In the genomic region with DNA sequence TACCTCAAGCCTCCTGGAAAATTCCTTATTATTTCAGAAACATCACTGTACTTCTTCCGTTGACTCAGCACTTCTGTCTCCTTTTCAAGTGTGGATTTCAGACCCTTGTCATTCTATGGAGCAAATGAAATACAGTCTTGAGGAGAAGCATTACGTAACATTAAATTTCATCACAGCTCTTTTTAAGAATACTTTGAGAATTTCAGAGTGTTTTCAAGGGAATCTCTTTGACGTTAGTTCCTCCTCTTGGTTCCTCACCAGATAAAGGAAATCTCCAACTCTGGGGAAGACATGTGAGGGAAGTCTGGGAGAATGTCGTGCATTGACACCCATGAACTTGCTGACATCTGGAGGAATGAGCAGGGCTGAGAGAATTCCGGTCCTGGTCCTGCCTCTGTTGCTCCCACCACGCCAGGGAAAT, we compare ENCODE assay signal across 18 cellular contexts. TPM values are rescaled to one million over a fixed set of nuclear protein-coding genes. Genes with fewer than 3 reads are reported as not detected.
DNase-seq lines count a peak whose midpoint lies in the region; ATAC-seq and TF ChIP-seq lines count a peak whose summit lies in the region.
"Had no signal": no experiment of that assay in that cellular context is flagged by ENCODE, and none has a peak within 500 bp of the region (broad histone marks: within the 10 kb centered on the region; RNA-seq: fewer than 3 reads in every experiment).

No MANE protein-coding gene starts in this region.

- intact Hi-C loops in heart right ventricle (cut with DNase I), result no loop called here

- DNase-seq in Kasumi-1 (lab: John Stamatoyannopoulos, UW), result peak; percentile 33
- peak; percentile 82 for DNase-seq in SKM-1 treated with dmso at 0.1 percent for 144 hours (lab: John Stamatoyannopoulos, UW; ENCODE audit: unreplicated experiment)
- DNase-seq in heart right ventricle, result peak in 1 of 2 donors; percentile 13
- DNase-seq in skeletal muscle cell (ENCODE audit: low read depth), result peak; percentile 52
- DNase-seq in C1 segment of cervical spinal cord (lab: John Stamatoyannopoulos, UW), result no peak
- no peak for DNase-seq in NCI-H1105 (lab: John Stamatoyannopoulos, UW)
- DNase-seq: activated CD4-positive, alpha-beta T cell treated with anti-CD3 and anti-CD28 coated beads for 1 hour; activated CD8-positive, alpha-beta memory T cell treated with anti-CD3 and anti-CD28 coated beads, Interleukin-2, amount 50 U/mL, for 4 hours; activated naive CD4-positive, alpha-beta T cell; CD4-positive, alpha-beta T cell; dorsolateral prefrontal cortex; naive thymus-derived CD4-positive, alpha-beta T cell; NCI-H2081; NCI-H526 treated with DMSO at 0.1 percent for 48 hours; retina; RPMI8226; T-helper 2 cell had no signal

- H3K27me3 ChIP-seq in heart right ventricle, result no peaks in the 10 kb centered on the region
- H3K27me3 ChIP-seq: dorsolateral prefrontal cortex had no signal

- ATAC-seq in heart right ventricle, result peak in 6 of 8 donors; percentile 31 to 69 (median 55)
- ATAC-seq in HG02852 (IDR thresholded peaks at IDR 0.05; ENCODE audit: unreplicated experiment), result no peak
- ATAC-seq: naive thymus-derived CD4-positive, alpha-beta T cell had no signal

- H3K4me3 ChIP-seq in heart right ventricle (no peak overlapping the region), skeletal muscle cell (ENCODE audit: low read depth, low read length) (no peak overlapping the region)
- H3K4me3 ChIP-seq: dorsolateral prefrontal cortex had no signal

- no peak overlapping the region for H3K27ac ChIP-seq in heart right ventricle
- H3K27ac ChIP-seq: dorsolateral prefrontal cortex had no signal

- no peaks in the 10 kb centered on the region for H3K36me3 ChIP-seq in heart right ventricle

- H3K4me1 ChIP-seq in heart right ventricle, result peaks cover 0 to 29% (median 5%) of the 10 kb centered on the region in 9 donors

- H3K9me3 ChIP-seq in heart right ventricle, result peaks cover 0 to 3% (median 0%) of the 10 kb centered on the region in 11 donors

- 57 to 69% methylated on average over 6 of the region's 6 CpGs for WGBS in heart right ventricle, 2 donors

- no peak for TF ChIP-seq CTCF in heart right ventricle (IDR thresholded peaks at IDR 0.05)

RNA-seq across cellular contexts. Expression of a gene that starts 32.3 kb away (rescaled TPM):
- total RNA-seq in heart right ventricle, result 1 to 10 TPM; 1.6 to 4.1 (median 2.2) TPM
- 1 to 10 TPM; 2.6 to 3.3 TPM for polyA plus RNA-seq in heart right ventricle
- polyA plus RNA-seq: naive thymus-derived CD4-positive, alpha-beta T cell had no signal

Comparison
In these comparisons a context has a peak if more than half of its experiments do, and no peak if none do; other contexts are left out.
1. DNase-seq: peak in Kasumi-1 (2 of 2), SKM-1 treated with dmso at 0.1 percent for 144 hours (single experiment) and skeletal muscle cell (single experiment); none in C1 segment of cervical spinal cord (0 of 14) and NCI-H1105 (single experiment).